2 cellular contexts compared by ENCODE assay signal in genomic region chr21:29033871-29034270, GRCh38.
TF ChIP-seq lines count a peak whose summit lies in the region.

No MANE protein-coding gene starts in this region.

TF ChIP-seq in HepG2, 621 proteins besides CTCF, POLR2A, EP300 and RAD21 (continues in another document):
- TF ChIP-seq TMF1 (CRISPR knock-in tag; IDR thresholded peaks at IDR 0.05; ENCODE audit: low read depth) (no peak), ZNF280D (CRISPR knock-in tag; IDR thresholded peaks at IDR 0.05) (no peak), GATA4 (IDR thresholded peaks at IDR 0.05; ENCODE audit: borderline replicate concordance, low read depth) (no peak), CENPBD1 (CRISPR knock-in tag; IDR thresholded peaks at IDR 0.05; ENCODE audit: borderline replicate concordance, low read depth) (no peak), BATF2 (CRISPR knock-in tag; IDR thresholded peaks at IDR 0.05) (no peak), HDAC6 (IDR thresholded peaks at IDR 0.05; ENCODE audit: low read depth, low read length) (no peak), FOXC1 (CRISPR knock-in tag; IDR thresholded peaks at IDR 0.05; ENCODE audit: borderline replicate concordance) (no peak), MTF1 (CRISPR knock-in tag; IDR thresholded peaks at IDR 0.05) (no peak), PITX1 (CRISPR knock-in tag; IDR thresholded peaks at IDR 0.05) (no peak), XBP1 (CRISPR knock-in tag; IDR thresholded peaks at IDR 0.05) (no peak), ZXDC (CRISPR knock-in tag; IDR thresholded peaks at IDR 0.05) (no peak), MAZ (IDR thresholded peaks at IDR 0.05; ENCODE audit: borderline replicate concordance, low read depth, low read length) (no peak), MAZ (CRISPR knock-in tag; IDR thresholded peaks at IDR 0.05; ENCODE audit: low read depth) (no peak), THAP11 (CRISPR knock-in tag; IDR thresholded peaks at IDR 0.05) (no peak)
- TF ChIP-seq, protein P1, sequence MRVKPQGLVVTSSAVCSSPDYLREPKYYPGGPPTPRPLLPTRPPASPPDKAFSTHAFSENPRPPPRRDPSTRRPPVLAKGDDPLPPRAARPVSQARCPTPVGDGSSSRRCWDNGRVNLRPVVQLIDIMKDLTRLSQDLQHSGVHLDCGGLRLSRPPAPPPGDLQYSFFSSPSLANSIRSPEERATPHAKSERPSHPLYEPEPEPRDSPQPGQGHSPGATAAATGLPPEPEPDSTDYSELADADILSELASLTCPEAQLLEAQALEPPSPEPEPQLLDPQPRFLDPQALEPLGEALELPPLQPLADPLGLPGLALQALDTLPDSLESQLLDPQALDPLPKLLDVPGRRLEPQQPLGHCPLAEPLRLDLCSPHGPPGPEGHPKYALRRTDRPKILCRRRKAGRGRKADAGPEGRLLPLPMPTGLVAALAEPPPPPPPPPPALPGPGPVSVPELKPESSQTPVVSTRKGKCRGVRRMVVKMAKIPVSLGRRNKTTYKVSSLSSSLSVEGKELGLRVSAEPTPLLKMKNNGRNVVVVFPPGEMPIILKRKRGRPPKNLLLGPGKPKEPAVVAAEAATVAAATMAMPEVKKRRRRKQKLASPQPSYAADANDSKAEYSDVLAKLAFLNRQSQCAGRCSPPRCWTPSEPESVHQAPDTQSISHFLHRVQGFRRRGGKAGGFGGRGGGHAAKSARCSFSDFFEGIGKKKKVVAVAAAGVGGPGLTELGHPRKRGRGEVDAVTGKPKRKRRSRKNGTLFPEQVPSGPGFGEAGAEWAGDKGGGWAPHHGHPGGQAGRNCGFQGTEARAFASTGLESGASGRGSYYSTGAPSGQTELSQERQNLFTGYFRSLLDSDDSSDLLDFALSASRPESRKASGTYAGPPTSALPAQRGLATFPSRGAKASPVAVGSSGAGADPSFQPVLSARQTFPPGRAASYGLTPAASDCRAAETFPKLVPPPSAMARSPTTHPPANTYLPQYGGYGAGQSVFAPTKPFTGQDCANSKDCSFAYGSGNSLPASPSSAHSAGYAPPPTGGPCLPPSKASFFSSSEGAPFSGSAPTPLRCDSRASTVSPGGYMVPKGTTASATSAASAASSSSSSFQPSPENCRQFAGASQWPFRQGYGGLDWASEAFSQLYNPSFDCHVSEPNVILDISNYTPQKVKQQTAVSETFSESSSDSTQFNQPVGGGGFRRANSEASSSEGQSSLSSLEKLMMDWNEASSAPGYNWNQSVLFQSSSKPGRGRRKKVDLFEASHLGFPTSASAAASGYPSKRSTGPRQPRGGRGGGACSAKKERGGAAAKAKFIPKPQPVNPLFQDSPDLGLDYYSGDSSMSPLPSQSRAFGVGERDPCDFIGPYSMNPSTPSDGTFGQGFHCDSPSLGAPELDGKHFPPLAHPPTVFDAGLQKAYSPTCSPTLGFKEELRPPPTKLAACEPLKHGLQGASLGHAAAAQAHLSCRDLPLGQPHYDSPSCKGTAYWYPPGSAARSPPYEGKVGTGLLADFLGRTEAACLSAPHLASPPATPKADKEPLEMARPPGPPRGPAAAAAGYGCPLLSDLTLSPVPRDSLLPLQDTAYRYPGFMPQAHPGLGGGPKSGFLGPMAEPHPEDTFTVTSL (CRISPR knock-in tag; IDR thresholded peaks at IDR 0.05; ENCODE audit: borderline replicate concordance): no peak

TF ChIP-seq in GM12878, 131 proteins besides CTCF, POLR2A, EP300 and RAD21:
- no peak for TF ChIP-seq DPF2 (IDR thresholded peaks at IDR 0.05)
- TF ChIP-seq, protein P2, sequence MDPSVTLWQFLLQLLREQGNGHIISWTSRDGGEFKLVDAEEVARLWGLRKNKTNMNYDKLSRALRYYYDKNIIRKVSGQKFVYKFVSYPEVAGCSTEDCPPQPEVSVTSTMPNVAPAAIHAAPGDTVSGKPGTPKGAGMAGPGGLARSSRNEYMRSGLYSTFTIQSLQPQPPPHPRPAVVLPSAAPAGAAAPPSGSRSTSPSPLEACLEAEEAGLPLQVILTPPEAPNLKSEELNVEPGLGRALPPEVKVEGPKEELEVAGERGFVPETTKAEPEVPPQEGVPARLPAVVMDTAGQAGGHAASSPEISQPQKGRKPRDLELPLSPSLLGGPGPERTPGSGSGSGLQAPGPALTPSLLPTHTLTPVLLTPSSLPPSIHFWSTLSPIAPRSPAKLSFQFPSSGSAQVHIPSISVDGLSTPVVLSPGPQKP (IDR thresholded peaks at IDR 0.05; ENCODE audit: low read depth, low read length): no peak
- no peak for TF ChIP-seq RAD51 (IDR thresholded peaks at IDR 0.05)
- TF ChIP-seq PML (IDR thresholded peaks at IDR 0.05; ENCODE audit: low read length): no peak
- TF ChIP-seq MEF2B (IDR thresholded peaks at IDR 0.05; ENCODE audit: partially characterized antibody, poor library complexity, severe bottlenecking): no peak
- no peak for TF ChIP-seq RCOR1 (conservative IDR thresholded peaks at IDR 0.05; ENCODE audit: low read depth, low read length)
- TF ChIP-seq, protein P3, sequence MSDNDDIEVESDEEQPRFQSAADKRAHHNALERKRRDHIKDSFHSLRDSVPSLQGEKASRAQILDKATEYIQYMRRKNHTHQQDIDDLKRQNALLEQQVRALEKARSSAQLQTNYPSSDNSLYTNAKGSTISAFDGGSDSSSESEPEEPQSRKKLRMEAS (IDR thresholded peaks at IDR 0.05; ENCODE audit: low read depth, low read length): no peak
- TF ChIP-seq ZZZ3 (IDR thresholded peaks at IDR 0.05; ENCODE audit: control insufficient read depth, insufficient read length, low read depth): no peak
- TF ChIP-seq RELA (IDR thresholded peaks at IDR 0.05; ENCODE audit: borderline replicate concordance, partially characterized antibody): no peak
